8 cellular contexts compared by ENCODE assay signal in genomic region chr19:35628565-35629331, GRCh38. TPM values are rescaled to one million over a fixed set of nuclear protein-coding genes. Genes with fewer than 3 reads are reported as not detected.
DNase-seq lines count a peak whose midpoint lies in the region; ATAC-seq lines count a peak whose summit lies in the region.

TSS of gene RBM42 (plus strand) at chr19:35629036. CDS start at chr19:35629154, 118 bp downstream.

- H3K9me3 Mint-ChIP-seq in activated naive CD4-positive, alpha-beta T cell treated with anti-CD3 and anti-CD28 coated beads, Interleukin-2, amount 50 U/mL, for 72 hours: no peaks in the 10 kb centered on the region

- H3K4me3 ChIP-seq in GM08714 (ENCODE audit: low read length): peak within 1 kb of the TSS; percentile 94

- ATAC-seq in HG02610 (IDR thresholded peaks at IDR 0.05; ENCODE audit: unreplicated experiment): peak; percentile 94
- ATAC-seq in activated naive CD4-positive, alpha-beta T cell treated with anti-CD3 and anti-CD28 coated beads, Interleukin-2, amount 50 U/mL, for 72 hours: peak; percentile 100

- H3K36me3 Mint-ChIP-seq in activated naive CD4-positive, alpha-beta T cell treated with anti-CD3 and anti-CD28 coated beads, Interleukin-2, amount 50 U/mL, for 72 hours: peaks cover 20 to 32% of the 10 kb centered on the region in 2 donors

- peak within 1 kb of the TSS; percentile 70 for H3K27ac ChIP-seq in temporal lobe (ENCODE audit: low read depth, low read length)

- DNase-seq in NCI-H1092 treated with DMSO at 0.1 percent for 48 hours (lab: John Stamatoyannopoulos, UW) (peak; percentile 91), SKM-1 (lab: John Stamatoyannopoulos, UW; ENCODE audit: unreplicated experiment) (peak; percentile 96), globus pallidus (ENCODE audit: low spot score) (peak; percentile 95), occipital lobe (lab: John Stamatoyannopoulos, UW) (peak; percentile 92)
- DNase-seq in activated naive CD4-positive, alpha-beta T cell treated with anti-CD3 and anti-CD28 coated beads, Interleukin-2, amount 50 U/mL, for 72 hours (ENCODE audit: low spot score in 2 of 2): peak; percentile 94 to 96

- peak within 1 kb of the TSS; percentile 94 to 100 for H3K27ac Mint-ChIP-seq in activated naive CD4-positive, alpha-beta T cell treated with anti-CD3 and anti-CD28 coated beads, Interleukin-2, amount 50 U/mL, for 72 hours

RNA-seq across cellular contexts. Expression of gene RBM42, which starts in this region (rescaled TPM):
- 10 to 100 TPM; 69.3 to 79.0 TPM for total RNA-seq in activated naive CD4-positive, alpha-beta T cell treated with anti-CD3 and anti-CD28 coated beads, Interleukin-2, amount 50 U/mL, for 72 hours
- total RNA-seq in occipital lobe: 16.7 TPM
- total RNA-seq in temporal lobe: 18.4 TPM

Comparison
In these comparisons a context has a peak if more than half of its experiments do, and no peak if none do; other contexts are left out.
1. Peak in every context shown above with its lines: DNase-seq, ATAC-seq, H3K4me3 ChIP-seq and H3K27ac ChIP-seq.